12 cellular contexts compared by ENCODE assay signal in the genomic region with DNA sequence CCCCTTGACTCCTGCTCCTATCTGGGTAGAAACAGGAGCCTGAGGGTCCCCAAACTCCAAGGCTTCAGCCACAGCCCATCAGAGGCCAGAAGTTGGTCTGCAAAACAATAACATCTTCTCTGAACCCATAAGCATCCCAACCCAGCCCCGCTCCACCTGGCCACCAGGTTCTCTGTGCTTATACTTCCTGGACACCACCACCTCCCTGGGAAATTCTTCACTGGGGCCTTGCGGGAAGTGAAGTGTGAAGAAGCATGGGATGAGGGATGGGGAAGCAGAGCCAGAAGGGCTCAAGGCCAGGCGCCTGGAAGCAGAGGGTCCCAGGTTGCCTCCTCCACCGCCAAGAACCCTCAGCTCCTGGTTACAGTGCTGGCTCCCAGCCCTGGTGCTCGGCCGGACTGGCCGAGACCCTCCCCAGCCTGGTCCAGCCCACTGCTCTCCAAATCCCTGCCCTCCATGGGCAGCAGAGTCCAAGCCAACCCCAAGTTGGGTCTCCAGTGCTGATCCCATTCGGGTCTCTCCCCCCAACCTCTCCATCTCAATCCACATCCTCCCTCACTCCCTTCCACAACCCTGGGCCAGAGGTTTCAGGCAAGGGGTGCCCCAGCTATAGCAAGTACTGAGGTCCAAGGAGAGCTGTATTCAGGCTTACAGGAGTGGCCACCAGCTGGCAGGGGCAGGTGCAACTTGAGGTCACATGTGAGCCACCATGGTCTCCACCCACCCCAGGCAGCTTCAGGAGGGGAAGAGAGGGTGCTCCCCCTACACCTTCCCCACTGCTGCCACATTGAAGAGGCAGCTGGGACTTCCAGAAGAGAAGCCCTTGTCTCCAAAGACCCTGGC.
DNase-seq lines count a peak whose midpoint lies in the region; ATAC-seq and TF ChIP-seq lines count a peak whose summit lies in the region.
"Had no signal": no experiment of that assay in that cellular context is flagged by ENCODE, and none has a peak within 500 bp of the region (broad histone marks: within the 10 kb centered on the region; RNA-seq: fewer than 3 reads in every experiment).

No MANE protein-coding gene starts in this region.

- TF ChIP-seq CTCF in adrenal gland (IDR thresholded peaks at IDR 0.05) (no peak), kidney epithelial cell (IDR thresholded peaks at IDR 0.05; ENCODE audit: insufficient read depth, low read length, poor library complexity, severe bottlenecking) (no peak), omental fat pad (IDR thresholded peaks at IDR 0.05) (no peak)

- H3K27ac ChIP-seq in BLaER1, result 0 out of 2 replicates have a peak overlapping the region, but pooled peaks have one; percentile 18
- peak overlapping the region; percentile 35 to 98 (median 75) for H3K27ac ChIP-seq in adrenal gland

- peak in 1 of 7 donors; percentile 21 for DNase-seq in adrenal gland
- no peak for DNase-seq in kidney epithelial cell (ENCODE audit: low read depth)
- no peak for DNase-seq in skeletal muscle cell (ENCODE audit: low read depth)
- DNase-seq in GF-D8 (lab: John Stamatoyannopoulos, UW), result no peak
- DNase-seq in activated T-cell treated with anti-CD3 and anti-CD28 coated beads, Interleukin-2, amount 50 U/mL, for 72 hours, result no peak
- no peak for DNase-seq in omental fat pad (ENCODE audit: low spot score)
- DNase-seq in EL, result no peak
- DNase-seq: CD4-positive, alpha-beta memory T cell; natural killer cell; SHP77 treated with DMSO at 0.1 percent for 48 hours had no signal

- TF ChIP-seq POLR2A in adrenal gland (IDR thresholded peaks at IDR 0.05), result no peak

- no peaks in the 10 kb centered on the region for H3K9me3 Mint-ChIP-seq in activated T-cell treated with anti-CD3 and anti-CD28 coated beads, Interleukin-2, amount 50 U/mL, for 72 hours
- H3K9me3 Mint-ChIP-seq: CD4-positive, alpha-beta memory T cell; natural killer cell had no signal

- no peaks in the 10 kb centered on the region for H3K4me1 Mint-ChIP-seq in activated T-cell treated with anti-CD3 and anti-CD28 coated beads, Interleukin-2, amount 50 U/mL, for 72 hours (ENCODE audit: low read depth)
- H3K4me1 Mint-ChIP-seq: CD4-positive, alpha-beta memory T cell; natural killer cell had no signal

- H3K27ac Mint-ChIP-seq in activated T-cell treated with anti-CD3 and anti-CD28 coated beads, Interleukin-2, amount 50 U/mL, for 72 hours, result no peak overlapping the region
- H3K27ac Mint-ChIP-seq: CD4-positive, alpha-beta memory T cell; natural killer cell had no signal

- H3K9me3 ChIP-seq in BLaER1, result no peaks in the 10 kb centered on the region
- H3K9me3 ChIP-seq in adrenal gland (replicated peaks in 1 of 3), result no peaks in the 10 kb centered on the region

- ATAC-seq in activated T-cell treated with anti-CD3 and anti-CD28 coated beads, Interleukin-2, amount 50 U/mL, for 72 hours (replicated peaks in 1 of 2), result no peak
- no peak for ATAC-seq in omental fat pad (ENCODE audit: low FRiP score)
- ATAC-seq: activated CD4-positive, CD25-positive, alpha-beta regulatory T cell treated with anti-CD3 and anti-CD28 coated beads, Interleukin-2, amount 50 U/mL, for 24 hours; natural killer cell had no signal

- no peak overlapping the region for H3K9ac ChIP-seq in BLaER1

- H3K36me3 Mint-ChIP-seq in activated T-cell treated with anti-CD3 and anti-CD28 coated beads, Interleukin-2, amount 50 U/mL, for 72 hours (ENCODE audit: insufficient read depth in 2 of 2), result no peaks in the 10 kb centered on the region
- H3K36me3 Mint-ChIP-seq: CD4-positive, alpha-beta memory T cell; natural killer cell had no signal

- H3K36me3 ChIP-seq in BLaER1 (peaks cover 17% of the 10 kb centered on the region; the same call in 1 of the 2 replicates), adrenal gland (replicated peaks in 1 of 2) (no peaks in the 10 kb centered on the region), kidney epithelial cell (ENCODE audit: control insufficient read depth, insufficient read depth, low read length) (no peaks in the 10 kb centered on the region)

- H3K4me1 ChIP-seq in BLaER1, result peaks cover 33% of the 10 kb centered on the region
- peaks cover 55 to 79% of the 10 kb centered on the region in 2 donors for H3K4me1 ChIP-seq in adrenal gland (replicated peaks in 1 of 2)

- H3K4me3 ChIP-seq in BLaER1, result no peak overlapping the region
- peak overlapping the region in 2 of 4 donors; percentile 25 to 56 for H3K4me3 ChIP-seq in adrenal gland
- peak overlapping the region; percentile 69 for H3K4me3 ChIP-seq in kidney epithelial cell (ENCODE audit: low read depth, low read length)
- H3K4me3 ChIP-seq in skeletal muscle cell (ENCODE audit: low read depth, low read length), result peak overlapping the region; percentile 50

- intact Hi-C loops in adrenal gland (cut with DNase I), result no loop called here

- H3K27me3 Mint-ChIP-seq in activated T-cell treated with anti-CD3 and anti-CD28 coated beads, Interleukin-2, amount 50 U/mL, for 72 hours (ENCODE audit: low read depth), result peaks cover 22% of the 10 kb centered on the region

- no peak overlapping the region for H3K4me3 Mint-ChIP-seq in activated T-cell treated with anti-CD3 and anti-CD28 coated beads, Interleukin-2, amount 50 U/mL, for 72 hours
- H3K4me3 Mint-ChIP-seq: CD4-positive, alpha-beta memory T cell; natural killer cell had no signal

- H3K27me3 ChIP-seq in BLaER1 (no peaks in the 10 kb centered on the region), adrenal gland (no peaks in the 10 kb centered on the region), kidney epithelial cell (ENCODE audit: control insufficient read depth, insufficient read depth, low read length) (no peaks in the 10 kb centered on the region)

- peaks cover 96% of the 10 kb centered on the region for H4K20me1 ChIP-seq in BLaER1

- peak overlapping the region; percentile 44; the same call in 1 of the 2 replicates for H3K4me2 ChIP-seq in BLaER1

- WGBS in adrenal gland, 4 donors, result 59 to 77% (median 68%) methylated on average over 5 to 8 of the region's 8 CpGs
